ENCODE assay signal across 8 cellular contexts in the genomic region with DNA sequence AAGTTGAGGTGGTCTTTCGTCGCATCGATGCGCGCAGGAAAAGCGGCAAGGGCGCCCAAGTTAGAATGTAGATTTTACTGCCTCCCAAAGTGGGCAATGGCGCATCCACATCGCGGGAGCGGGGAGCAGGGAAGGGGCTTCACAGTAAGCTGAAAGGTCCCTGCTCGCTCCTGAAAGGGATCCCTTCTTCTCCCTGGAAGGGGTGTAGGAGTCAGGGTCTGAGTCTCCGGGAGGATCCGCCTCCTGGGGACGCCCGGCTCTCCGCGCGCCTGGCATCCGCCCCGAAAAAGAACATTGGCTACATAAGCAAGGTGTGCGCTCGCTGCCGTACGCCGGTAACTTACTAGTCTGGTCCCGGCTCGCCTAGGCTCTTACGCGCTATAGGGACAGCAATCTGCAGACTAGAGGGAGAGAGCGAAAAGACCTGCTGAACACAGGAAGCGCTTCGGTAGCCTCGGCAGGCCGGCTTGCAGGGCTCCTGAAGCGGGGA. TPM values are rescaled to one million over a fixed set of nuclear protein-coding genes. Genes with fewer than 3 reads are reported as not detected.
DNase-seq lines count a peak whose midpoint lies in the region; ATAC-seq, FAIRE-seq and TF ChIP-seq lines count a peak whose summit lies in the region.

No MANE protein-coding gene starts in this region.

- H3K79me2 ChIP-seq in Loucy (ENCODE audit: insufficient read depth, low read length): no peaks in the 10 kb centered on the region

- peak in 3 of 4 experiments; percentile 28 to 49 (median 30) for ATAC-seq in T-cell (replicated peaks in 1 of 4)
- no peak for ATAC-seq in lung (ENCODE audit: insufficient read depth, low FRiP score)
- no peak for ATAC-seq in GM19452 (IDR thresholded peaks at IDR 0.05; ENCODE audit: unreplicated experiment)

- no peaks in the 10 kb centered on the region for H3K9me2 ChIP-seq in Loucy (replicated peaks; ENCODE audit: low read depth, low read length)

- H4K20me1 ChIP-seq in Loucy (ENCODE audit: insufficient read depth, low read length, poor library complexity, severe bottlenecking): no peaks in the 10 kb centered on the region

- no peak for TF ChIP-seq CTCF in Loucy (conservative IDR thresholded peaks at IDR 0.05; ENCODE audit: low read length)
- TF ChIP-seq CTCF in lung (IDR thresholded peaks at IDR 0.05; ENCODE audit: control extremely low read depth, extremely low read depth): no peak
- TF ChIP-seq CTCF in D721Med (IDR thresholded peaks at IDR 0.05; ENCODE audit: insufficient read depth, missing control alignments): no peak

- H3K27me3 Mint-ChIP-seq in T-cell: peaks cover 49 to 79% of the 10 kb centered on the region in 2 donors
- peaks cover 62% of the 10 kb centered on the region for H3K27me3 Mint-ChIP-seq in stimulated activated naive CD8-positive, alpha-beta T cell treated with anti-CD3 and anti-CD28 coated beads, Interleukin-15, Interleukin-2, amounts not matched to agents 100 ng/mL and 50 ng/mL, for 24 hours

- H3K27me3 ChIP-seq in Loucy (ENCODE audit: insufficient read depth, low read length, poor library complexity, severe bottlenecking) (peaks cover 32% of the 10 kb centered on the region), ectodermal cell (ENCODE audit: control insufficient read depth, insufficient read depth, low read length, poor library complexity, severe bottlenecking) (peaks cover 77% of the 10 kb centered on the region), lung (ENCODE audit: control insufficient read depth, insufficient read depth) (no peaks in the 10 kb centered on the region)

- H3K27ac ChIP-seq in ectodermal cell (ENCODE audit: insufficient read depth, low read depth, low read length, poor library complexity, severe bottlenecking) (no peak overlapping the region), lung (ENCODE audit: low read depth in 1 of 2, low read length in 1 of 2) (peak overlapping the region; percentile 84 to 87)

- no peaks in the 10 kb centered on the region for H3K36me3 Mint-ChIP-seq in T-cell
- H3K36me3 Mint-ChIP-seq in stimulated activated naive CD8-positive, alpha-beta T cell treated with anti-CD3 and anti-CD28 coated beads, Interleukin-15, Interleukin-2, amounts not matched to agents 100 ng/mL and 50 ng/mL, for 24 hours (ENCODE audit: low read depth): no peaks in the 10 kb centered on the region

- H3F3A ChIP-seq in Loucy (ENCODE audit: low read depth): no peaks in the 10 kb centered on the region

- H2AFZ ChIP-seq in Loucy (ENCODE audit: low read length): 0 out of 2 replicates have a peak overlapping the region, but pooled peaks have one; percentile 44

- H3K4me3 ChIP-seq in Loucy (ENCODE audit: low read length, poor library complexity, severe bottlenecking) (peak overlapping the region; percentile 70), ectodermal cell (ENCODE audit: insufficient read depth, low read depth, low read length) (peak overlapping the region; percentile 75), lung (peak overlapping the region; percentile 61)

- DNase-seq in DMS114 treated with DMSO at 0.1 percent for 48 hours (lab: John Stamatoyannopoulos, UW; ENCODE audit: unreplicated experiment): peak; percentile 39
- DNase-seq in T-cell: peak in 13 of 34 experiments; percentile 2 to 32 (median 11)
- DNase-seq in lung (ENCODE audit: low spot score): peak; percentile 52
- DNase-seq in D721Med (ENCODE audit: insufficient read length, low spot score): no peak

- peak overlapping the region; percentile 68 for H3K4me2 ChIP-seq in Loucy (ENCODE audit: low read depth, low read length, poor library complexity, severe bottlenecking)

- H3K36me3 ChIP-seq in Loucy (ENCODE audit: insufficient read depth, low read length) (no peaks in the 10 kb centered on the region), ectodermal cell (ENCODE audit: control insufficient read depth, insufficient read depth, low read length) (no peaks in the 10 kb centered on the region), lung (ENCODE audit: control insufficient read depth in 2 of 2, insufficient read depth in 2 of 2, low read length in 2 of 2) (no peaks in the 10 kb centered on the region)

- CTCF ChIA-PET in T-cell (lab: Charles Lee): no interaction called here

- H3K4me1 ChIP-seq in Loucy (ENCODE audit: insufficient read depth, low read length, poor library complexity, severe bottlenecking) (peaks cover 10% of the 10 kb centered on the region), ectodermal cell (ENCODE audit: control insufficient read depth, insufficient read depth, low read length) (peaks cover 44% of the 10 kb centered on the region), lung (ENCODE audit: control insufficient read depth in 2 of 2, insufficient read depth in 2 of 2, low read length in 2 of 2) (peaks cover 0 to 12% of the 10 kb centered on the region in 2 donors)

- no peak for FAIRE-seq in D721Med (lab: Jason Lieb, UNC)

- H3K9ac ChIP-seq in Loucy (ENCODE audit: low read depth, low read length, poor library complexity, severe bottlenecking): no peak overlapping the region

- 0 to 1% methylated on average over 36 of the region's 36 CpGs for WGBS in ectodermal cell, 2 experiments
- WGBS in lung, 2 donors: 0% methylated on average over 36 of the region's 36 CpGs

- no peaks in the 10 kb centered on the region for H3K9me3 Mint-ChIP-seq in T-cell
- no peaks in the 10 kb centered on the region for H3K9me3 Mint-ChIP-seq in stimulated activated naive CD8-positive, alpha-beta T cell treated with anti-CD3 and anti-CD28 coated beads, Interleukin-15, Interleukin-2, amounts not matched to agents 100 ng/mL and 50 ng/mL, for 24 hours

- H3K27ac Mint-ChIP-seq in T-cell: no peak overlapping the region
- H3K27ac Mint-ChIP-seq in stimulated activated naive CD8-positive, alpha-beta T cell treated with anti-CD3 and anti-CD28 coated beads, Interleukin-15, Interleukin-2, amounts not matched to agents 100 ng/mL and 50 ng/mL, for 24 hours: no peak overlapping the region

- H3K4me3 Mint-ChIP-seq in T-cell: peak overlapping the region; percentile 65 to 78 (median 67)
- H3K4me3 Mint-ChIP-seq in stimulated activated naive CD8-positive, alpha-beta T cell treated with anti-CD3 and anti-CD28 coated beads, Interleukin-15, Interleukin-2, amounts not matched to agents 100 ng/mL and 50 ng/mL, for 24 hours: peak overlapping the region; percentile 49

- H3K4me1 Mint-ChIP-seq in T-cell: peaks cover 11 to 37% (median 21%) of the 10 kb centered on the region in 3 donors
- H3K4me1 Mint-ChIP-seq in stimulated activated naive CD8-positive, alpha-beta T cell treated with anti-CD3 and anti-CD28 coated beads, Interleukin-15, Interleukin-2, amounts not matched to agents 100 ng/mL and 50 ng/mL, for 24 hours (ENCODE audit: low read depth): peaks cover 15% of the 10 kb centered on the region

- POLR2A ChIA-PET in T-cell (lab: Charles Lee): interaction anchor here in 1 of 2 donors (0.5 kb wide), 1 partner anchor 1708 kb away, joined by 3 read pairs; no protein-coding TSS in a partner anchor

- H3K9me3 ChIP-seq in Loucy (ENCODE audit: insufficient read depth, low read depth, low read length) (no peaks in the 10 kb centered on the region), ectodermal cell (ENCODE audit: control insufficient read depth, low read length) (no peaks in the 10 kb centered on the region), lung (ENCODE audit: control insufficient read depth in 2 of 2, insufficient read depth in 1 of 2, low read length in 1 of 2) (no peaks in the 10 kb centered on the region)

RNA-seq across cellular contexts. Expression of gene UNC5B, which starts 0.8 kb away (rescaled TPM):
- under 1 TPM in 4 of 5 donors, not detected in 1; 0.08 to 0.19 (median 0.12) TPM for total RNA-seq in T-cell
- polyA plus RNA-seq in ectodermal cell (2013, experiment 1 of 4): 10.3 TPM
- 14.9 TPM for polyA plus RNA-seq in ectodermal cell (2013, experiment 2 of 4)
- polyA plus RNA-seq in ectodermal cell (2013, experiment 3 of 4): 9.4 TPM
- 9.2 TPM for polyA plus RNA-seq in ectodermal cell (2013, experiment 4 of 4)
- 10 to 100 TPM in 1 of 2 donors, 1 to 10 TPM in 1; 9.5 to 23.8 TPM for total RNA-seq in lung
- 1 to 10 TPM; 4.4 to 7.2 TPM for polyA plus RNA-seq in lung

Comparison
In these comparisons a context has a peak if more than half of its experiments do, and no peak if none do; other contexts are left out.
1. ATAC-seq: peak in T-cell (3 of 4); none in lung (single experiment) and GM19452 (single experiment).
2. RNA of gene UNC5B, which starts 0.8 kb away (total RNA-seq): 9.5 to 23.8 TPM in lung; 0.08 to 0.19 TPM in T-cell; every median in the first group is over 4 times any median in the second.
3. Peak in every context shown above with its lines, with median percentiles within 50 percentile points of each other: H3K4me3 ChIP-seq.